Comparison of ENCODE assay signal across 12 cellular contexts in the genomic region with DNA sequence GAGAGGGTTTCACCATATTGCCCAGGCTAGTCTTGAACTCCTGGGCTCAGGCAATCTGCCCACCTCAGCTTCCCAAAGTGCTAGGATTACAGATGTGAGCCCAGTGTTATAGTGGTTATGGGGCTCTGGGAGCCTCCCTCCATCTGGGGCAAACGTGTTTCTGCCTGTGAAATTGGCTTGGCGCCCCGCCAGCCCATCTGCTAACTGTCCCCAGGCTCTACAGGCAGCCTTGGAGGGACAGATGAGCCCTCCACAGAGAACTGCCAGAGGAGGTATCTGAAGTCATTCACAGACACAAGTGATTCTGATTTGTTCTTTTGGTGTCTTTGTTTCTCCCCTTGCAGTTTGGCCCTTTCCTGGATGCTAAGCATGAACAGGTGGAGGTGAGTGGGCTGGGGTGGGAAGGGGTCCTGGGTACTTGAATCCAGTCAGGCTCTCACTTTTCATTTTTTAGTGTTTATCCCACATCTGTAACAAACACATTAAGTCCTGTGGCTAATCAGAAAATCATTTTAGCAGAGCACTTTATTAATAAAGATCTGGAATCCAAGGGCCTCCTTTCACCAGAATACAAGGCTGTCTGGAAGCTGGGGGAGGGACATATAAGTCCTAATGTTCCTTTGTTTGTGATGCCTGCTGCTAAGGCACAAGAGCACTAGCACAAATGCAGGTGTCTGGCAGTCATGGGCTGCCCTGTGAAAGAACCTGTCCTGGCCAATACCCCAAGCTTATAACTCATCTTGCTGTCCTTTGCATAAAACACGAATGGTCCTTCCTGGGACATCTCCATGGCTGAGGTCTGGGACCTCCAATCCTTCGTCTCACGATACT. TPM values are rescaled to one million over a fixed set of nuclear protein-coding genes. Genes with fewer than 3 reads are reported as not detected.
A peak's percentile ranks its signal among the peaks of the same experiment; 100 is the strongest.
DNase-seq lines count a peak whose midpoint lies in the region; TF ChIP-seq lines count a peak whose summit lies in the region.
"Had no signal": no experiment of that assay in that cellular context is flagged by ENCODE, and none has a peak within 500 bp of the region (broad histone marks: within the 10 kb centered on the region; RNA-seq: fewer than 3 reads in every experiment).

No MANE protein-coding gene starts in this region.

- H3K27me3 Mint-ChIP-seq in activated T-helper 2 cell treated with anti-CD3 and anti-CD28 coated beads, Interferon-gamma antibody, Interleukin-2, Interleukin-4, amounts not matched to agents 10 μg/mL and 5 μg/mL and 100 μg/mL, durations not matched to agents 14 hours and 24 hours and 36 hours (ENCODE audit: low read depth), result no peaks in the 10 kb centered on the region
- H3K27me3 Mint-ChIP-seq: progenitor cell of endocrine pancreas had no signal

- CTCF ChIA-PET in HEK293T (lab: Yijun Ruan, JAX), result interaction anchor here (1.5 kb wide), 1 partner anchor 26 kb away, joined by 3 read pairs; no protein-coding TSS in a partner anchor

- H3K4me3 ChIP-seq in BE2C (ENCODE audit: low read depth, low read length), result no peak overlapping the region
- H3K4me3 ChIP-seq: Peyer's patch had no signal

- no peaks in the 10 kb centered on the region for H3K9me3 Mint-ChIP-seq in activated T-helper 2 cell treated with anti-CD3 and anti-CD28 coated beads, Interferon-gamma antibody, Interleukin-2, Interleukin-4, amounts not matched to agents 10 μg/mL and 5 μg/mL and 100 μg/mL, durations not matched to agents 14 hours and 24 hours and 36 hours
- H3K9me3 Mint-ChIP-seq: CD8-positive, alpha-beta memory T cell had no signal

- intact Hi-C loops in activated T-helper 2 cell treated with anti-CD3 and anti-CD28 coated beads, Interferon-gamma antibody, Interleukin-2, Interleukin-4, amounts not matched to agents 10 μg/mL and 5 μg/mL and 100 μg/mL, durations not matched to agents 14 hours and 24 hours and 36 hours (cut with micrococcal nuclease), result no loop called here

- H3K27ac Mint-ChIP-seq in activated T-helper 2 cell treated with anti-CD3 and anti-CD28 coated beads, Interferon-gamma antibody, Interleukin-2, Interleukin-4, amounts not matched to agents 10 μg/mL and 5 μg/mL and 100 μg/mL, durations not matched to agents 14 hours and 24 hours and 36 hours, result no peak overlapping the region
- H3K27ac Mint-ChIP-seq: CD8-positive, alpha-beta memory T cell; progenitor cell of endocrine pancreas had no signal

- no peaks in the 10 kb centered on the region for H3K4me1 Mint-ChIP-seq in activated T-helper 2 cell treated with anti-CD3 and anti-CD28 coated beads, Interferon-gamma antibody, Interleukin-2, Interleukin-4, amounts not matched to agents 10 μg/mL and 5 μg/mL and 100 μg/mL, durations not matched to agents 14 hours and 24 hours and 36 hours (ENCODE audit: low read depth)
- H3K4me1 Mint-ChIP-seq: CD8-positive, alpha-beta memory T cell had no signal

- H3K36me3 ChIP-seq in BE2C, result peaks cover 21% of the 10 kb centered on the region

- DNase-seq in BE2C (peak; percentile 89), NCI-H1694 (lab: John Stamatoyannopoulos, UW) (peak; percentile 95), cerebellar cortex (ENCODE audit: low spot score) (peak; percentile 75), myocyte (ENCODE audit: low read depth) (peak; percentile 61), HEK293T (ENCODE audit: extremely low spot score) (no peak)
- no peak for DNase-seq in activated T-helper 2 cell treated with anti-CD3 and anti-CD28 coated beads, Interferon-gamma antibody, Interleukin-2, Interleukin-4, amounts not matched to agents 10 μg/mL and 5 μg/mL and 100 μg/mL, durations not matched to agents 14 hours and 24 hours and 36 hours (ENCODE audit: low spot score)
- no peak for DNase-seq in activated CD4-positive, alpha-beta T cell treated with anti-CD3 and anti-CD28 coated beads, Interleukin-2, amount 50 U/mL, for 1 hour
- DNase-seq in activated CD8-positive, alpha-beta memory T cell treated with anti-CD3 and anti-CD28 coated beads, Interleukin-2, amount 50 U/mL, for 4 hours, result no peak
- DNase-seq: activated CD4-positive, alpha-beta T cell treated with anti-CD3 and anti-CD28 coated beads for 48 hours; CD8-positive, alpha-beta memory T cell; Peyer's patch had no signal

- TF ChIP-seq CTCF in BE2C (IDR thresholded peaks at IDR 0.05; ENCODE audit: low read depth, low read length), result no peak

- H3K36me3 Mint-ChIP-seq in activated T-helper 2 cell treated with anti-CD3 and anti-CD28 coated beads, Interferon-gamma antibody, Interleukin-2, Interleukin-4, amounts not matched to agents 10 μg/mL and 5 μg/mL and 100 μg/mL, durations not matched to agents 14 hours and 24 hours and 36 hours (ENCODE audit: low read depth), result peaks cover 74% of the 10 kb centered on the region

- H3K4me3 Mint-ChIP-seq in activated T-helper 2 cell treated with anti-CD3 and anti-CD28 coated beads, Interferon-gamma antibody, Interleukin-2, Interleukin-4, amounts not matched to agents 10 μg/mL and 5 μg/mL and 100 μg/mL, durations not matched to agents 14 hours and 24 hours and 36 hours (ENCODE audit: low read depth), result no peak overlapping the region
- H3K4me3 Mint-ChIP-seq: CD8-positive, alpha-beta memory T cell had no signal

- no peaks in the 10 kb centered on the region for H3K9me3 ChIP-seq in BE2C
- H3K9me3 ChIP-seq: Peyer's patch had no signal

- POLR2A ChIA-PET in HEK293T (lab: Yijun Ruan, JAX), result no interaction called here

- H3K27me3 ChIP-seq in BE2C, result no peaks in the 10 kb centered on the region
- H3K27me3 ChIP-seq: Peyer's patch had no signal

- peaks cover 4% of the 10 kb centered on the region for H3K4me1 ChIP-seq in BE2C

TF ChIP-seq in HEK293T, 16 proteins besides CTCF, POLR2A, EP300 and RAD21:
- no peak for TF ChIP-seq FOXK2 (IDR thresholded peaks at IDR 0.05)
- no peak for TF ChIP-seq L3MBTL2 (conservative IDR thresholded peaks at IDR 0.05)

RNA-seq across cellular contexts. Expression of a gene that starts 25.7 kb away (rescaled TPM):
- polyA plus RNA-seq in BE2C (2012; ENCODE audit: insufficient read depth, insufficient read length, low read depth), result 14.6 TPM
- total RNA-seq in myocyte, result 45.1 and 47.2 TPM in 2 replicates
- 30.8 TPM for polyA plus RNA-seq in myocyte (2012)
- total RNA-seq in activated T-helper 2 cell treated with anti-CD3 and anti-CD28 coated beads, Interferon-gamma antibody, Interleukin-2, Interleukin-4, amounts not matched to agents 10 μg/mL and 5 μg/mL and 100 μg/mL, durations not matched to agents 14 hours and 24 hours and 36 hours, result 3.4 and 5.1 TPM in 2 replicates
- polyA plus RNA-seq: CD8-positive, alpha-beta memory T cell had no signal

RNA-seq across cellular contexts. Expression of a gene that starts 27.2 kb away (rescaled TPM):
- 2.9 TPM for polyA plus RNA-seq in BE2C (2012; ENCODE audit: insufficient read depth, insufficient read length, low read depth)
- total RNA-seq in myocyte, result 3.2 and 4.5 TPM in 2 replicates
- polyA plus RNA-seq in myocyte (2012), result 9.6 TPM
- total RNA-seq in activated T-helper 2 cell treated with anti-CD3 and anti-CD28 coated beads, Interferon-gamma antibody, Interleukin-2, Interleukin-4, amounts not matched to agents 10 μg/mL and 5 μg/mL and 100 μg/mL, durations not matched to agents 14 hours and 24 hours and 36 hours, result 74.5 and 74.6 TPM in 2 replicates

RNA-seq across cellular contexts. Expression of a gene that starts 44.7 kb away (rescaled TPM):
- 59.0 TPM for polyA plus RNA-seq in BE2C (2012; ENCODE audit: insufficient read depth, insufficient read length, low read depth)
- 35.0 and 37.1 TPM in 2 replicates for total RNA-seq in myocyte
- polyA plus RNA-seq in myocyte (2012), result 42.0 TPM
- total RNA-seq in activated T-helper 2 cell treated with anti-CD3 and anti-CD28 coated beads, Interferon-gamma antibody, Interleukin-2, Interleukin-4, amounts not matched to agents 10 μg/mL and 5 μg/mL and 100 μg/mL, durations not matched to agents 14 hours and 24 hours and 36 hours, result 77.0 and 78.1 TPM in 2 replicates

Comparison
In these comparisons a context has a peak if more than half of its experiments do, and no peak if none do; other contexts are left out.
1. DNase-seq: peak in BE2C (single experiment), NCI-H1694 (single experiment), cerebellar cortex (single experiment) and myocyte (single experiment); none in HEK293T (single experiment), activated T-helper 2 cell treated with anti-CD3 and anti-CD28 coated beads, Interferon-gamma antibody, Interleukin-2, Interleukin-4, amounts not matched to agents 10 μg/mL and 5 μg/mL and 100 μg/mL, durations not matched to agents 14 hours and 24 hours and 36 hours (single experiment), activated CD4-positive, alpha-beta T cell treated with anti-CD3 and anti-CD28 coated beads, Interleukin-2, amount 50 U/mL, for 1 hour (single experiment) and activated CD8-positive, alpha-beta memory T cell treated with anti-CD3 and anti-CD28 coated beads, Interleukin-2, amount 50 U/mL, for 4 hours (single experiment).
2. RNA of a gene that starts 27.2 kb away (total RNA-seq): 74.5 to 74.6 TPM in activated T-helper 2 cell treated with anti-CD3 and anti-CD28 coated beads, Interferon-gamma antibody, Interleukin-2, Interleukin-4, amounts not matched to agents 10 μg/mL and 5 μg/mL and 100 μg/mL, durations not matched to agents 14 hours and 24 hours and 36 hours; 3.2 to 4.5 TPM in myocyte; every median in the first group is over 10 times any median in the second.